In the genomic region with DNA sequence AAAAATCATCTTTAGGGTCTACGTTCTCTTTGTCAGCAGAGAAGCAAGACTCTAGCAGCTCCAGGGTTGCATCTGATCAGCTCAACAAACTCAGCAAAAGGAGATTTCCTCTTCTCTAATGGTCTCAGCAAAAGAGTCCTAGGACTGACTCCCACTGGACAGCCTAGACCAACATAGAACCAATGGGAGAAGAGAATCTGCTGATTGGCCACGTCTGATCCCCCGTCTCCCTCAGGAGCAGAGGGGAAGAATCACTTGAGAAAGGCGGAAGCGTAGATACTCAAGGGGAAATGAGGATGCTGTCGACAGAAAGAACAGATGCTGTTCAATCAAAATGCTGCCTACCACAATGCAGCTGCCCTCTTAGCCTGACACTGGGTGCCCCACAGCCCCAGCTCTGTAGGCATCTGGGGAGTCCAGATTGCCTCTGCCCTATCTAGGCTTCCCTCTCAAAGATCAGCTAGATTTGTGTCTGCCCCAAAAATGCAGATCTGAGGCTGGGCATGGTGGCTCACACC, we compare ENCODE assay signal across 1 cellular context.
TF ChIP-seq lines count a peak whose summit lies in the region.

No MANE protein-coding gene starts in this region.

TF ChIP-seq in GM23338, 12 proteins besides CTCF, POLR2A, EP300 and RAD21 (continued from another document):
- TF ChIP-seq, protein P1, sequence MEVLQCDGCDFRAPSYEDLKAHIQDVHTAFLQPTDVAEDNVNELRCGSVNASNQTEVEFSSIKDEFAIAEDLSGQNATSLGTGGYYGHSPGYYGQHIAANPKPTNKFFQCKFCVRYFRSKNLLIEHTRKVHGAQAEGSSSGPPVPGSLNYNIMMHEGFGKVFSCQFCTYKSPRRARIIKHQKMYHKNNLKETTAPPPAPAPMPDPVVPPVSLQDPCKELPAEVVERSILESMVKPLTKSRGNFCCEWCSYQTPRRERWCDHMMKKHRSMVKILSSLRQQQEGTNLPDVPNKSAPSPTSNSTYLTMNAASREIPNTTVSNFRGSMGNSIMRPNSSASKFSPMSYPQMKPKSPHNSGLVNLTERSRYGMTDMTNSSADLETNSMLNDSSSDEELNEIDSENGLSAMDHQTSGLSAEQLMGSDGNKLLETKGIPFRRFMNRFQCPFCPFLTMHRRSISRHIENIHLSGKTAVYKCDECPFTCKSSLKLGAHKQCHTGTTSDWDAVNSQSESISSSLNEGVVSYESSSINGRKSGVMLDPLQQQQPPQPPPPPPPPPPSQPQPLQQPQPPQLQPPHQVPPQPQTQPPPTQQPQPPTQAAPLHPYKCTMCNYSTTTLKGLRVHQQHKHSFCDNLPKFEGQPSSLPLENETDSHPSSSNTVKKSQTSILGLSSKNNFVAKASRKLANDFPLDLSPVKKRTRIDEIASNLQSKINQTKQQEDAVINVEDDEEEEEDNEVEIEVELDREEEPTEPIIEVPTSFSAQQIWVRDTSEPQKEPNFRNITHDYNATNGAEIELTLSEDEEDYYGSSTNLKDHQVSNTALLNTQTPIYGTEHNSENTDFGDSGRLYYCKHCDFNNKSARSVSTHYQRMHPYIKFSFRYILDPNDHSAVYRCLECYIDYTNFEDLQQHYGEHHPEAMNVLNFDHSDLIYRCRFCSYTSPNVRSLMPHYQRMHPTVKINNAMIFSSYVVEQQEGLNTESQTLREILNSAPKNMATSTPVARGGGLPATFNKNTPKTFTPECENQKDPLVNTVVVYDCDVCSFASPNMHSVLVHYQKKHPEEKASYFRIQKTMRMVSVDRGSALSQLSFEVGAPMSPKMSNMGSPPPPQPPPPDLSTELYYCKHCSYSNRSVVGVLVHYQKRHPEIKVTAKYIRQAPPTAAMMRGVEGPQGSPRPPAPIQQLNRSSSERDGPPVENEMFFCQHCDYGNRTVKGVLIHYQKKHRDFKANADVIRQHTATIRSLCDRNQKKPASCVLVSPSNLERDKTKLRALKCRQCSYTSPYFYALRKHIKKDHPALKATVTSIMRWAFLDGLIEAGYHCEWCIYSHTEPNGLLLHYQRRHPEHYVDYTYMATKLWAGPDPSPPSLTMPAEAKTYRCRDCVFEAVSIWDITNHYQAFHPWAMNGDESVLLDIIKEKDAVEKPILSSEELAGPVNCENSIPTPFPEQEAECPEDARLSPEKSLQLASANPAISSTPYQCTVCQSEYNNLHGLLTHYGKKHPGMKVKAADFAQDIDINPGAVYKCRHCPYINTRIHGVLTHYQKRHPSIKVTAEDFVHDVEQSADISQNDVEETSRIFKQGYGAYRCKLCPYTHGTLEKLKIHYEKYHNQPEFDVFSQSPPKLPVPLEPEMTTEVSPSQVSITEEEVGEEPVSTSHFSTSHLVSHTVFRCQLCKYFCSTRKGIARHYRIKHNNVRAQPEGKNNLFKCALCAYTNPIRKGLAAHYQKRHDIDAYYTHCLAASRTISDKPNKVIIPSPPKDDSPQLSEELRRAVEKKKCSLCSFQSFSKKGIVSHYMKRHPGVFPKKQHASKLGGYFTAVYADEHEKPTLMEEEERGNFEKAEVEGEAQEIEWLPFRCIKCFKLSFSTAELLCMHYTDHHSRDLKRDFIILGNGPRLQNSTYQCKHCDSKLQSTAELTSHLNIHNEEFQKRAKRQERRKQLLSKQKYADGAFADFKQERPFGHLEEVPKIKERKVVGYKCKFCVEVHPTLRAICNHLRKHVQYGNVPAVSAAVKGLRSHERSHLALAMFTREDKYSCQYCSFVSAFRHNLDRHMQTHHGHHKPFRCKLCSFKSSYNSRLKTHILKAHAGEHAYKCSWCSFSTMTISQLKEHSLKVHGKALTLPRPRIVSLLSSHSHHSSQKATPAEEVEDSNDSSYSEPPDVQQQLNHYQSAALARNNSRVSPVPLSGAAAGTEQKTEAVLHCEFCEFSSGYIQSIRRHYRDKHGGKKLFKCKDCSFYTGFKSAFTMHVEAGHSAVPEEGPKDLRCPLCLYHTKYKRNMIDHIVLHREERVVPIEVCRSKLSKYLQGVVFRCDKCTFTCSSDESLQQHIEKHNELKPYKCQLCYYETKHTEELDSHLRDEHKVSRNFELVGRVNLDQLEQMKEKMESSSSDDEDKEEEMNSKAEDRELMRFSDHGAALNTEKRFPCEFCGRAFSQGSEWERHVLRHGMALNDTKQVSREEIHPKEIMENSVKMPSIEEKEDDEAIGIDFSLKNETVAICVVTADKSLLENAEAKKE (CRISPR knock-in tag; IDR thresholded peaks at IDR 0.05) = no peak
- TF ChIP-seq, protein P2, sequence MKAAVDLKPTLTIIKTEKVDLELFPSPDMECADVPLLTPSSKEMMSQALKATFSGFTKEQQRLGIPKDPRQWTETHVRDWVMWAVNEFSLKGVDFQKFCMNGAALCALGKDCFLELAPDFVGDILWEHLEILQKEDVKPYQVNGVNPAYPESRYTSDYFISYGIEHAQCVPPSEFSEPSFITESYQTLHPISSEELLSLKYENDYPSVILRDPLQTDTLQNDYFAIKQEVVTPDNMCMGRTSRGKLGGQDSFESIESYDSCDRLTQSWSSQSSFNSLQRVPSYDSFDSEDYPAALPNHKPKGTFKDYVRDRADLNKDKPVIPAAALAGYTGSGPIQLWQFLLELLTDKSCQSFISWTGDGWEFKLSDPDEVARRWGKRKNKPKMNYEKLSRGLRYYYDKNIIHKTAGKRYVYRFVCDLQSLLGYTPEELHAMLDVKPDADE (IDR thresholded peaks at IDR 0.05) = no peak
- TF ChIP-seq ZNF114 (CRISPR knock-in tag; IDR thresholded peaks at IDR 0.05) = no peak
TF ChIP-seq in GM23338: peak in this region for 0.
